In genomic region chr5:6457592-6457991, GRCh38 we compare ENCODE assay signal across 20 cellular contexts. TPM values are rescaled to one million over a fixed set of nuclear protein-coding genes. Genes with fewer than 3 reads are reported as not detected.
DNase-seq lines count a peak whose midpoint lies in the region; ATAC-seq, FAIRE-seq and TF ChIP-seq lines count a peak whose summit lies in the region.
"Had no signal": no experiment of that assay in that cellular context is flagged by ENCODE, and none has a peak within 500 bp of the region (broad histone marks: within the 10 kb centered on the region; RNA-seq: fewer than 3 reads in every experiment).

No MANE protein-coding gene starts in this region.

- peak overlapping the region; percentile 31 for H3K27ac Mint-ChIP-seq in nephron progenitor cell
- H3K27ac Mint-ChIP-seq in H9 = no peak overlapping the region
- H3K27ac Mint-ChIP-seq: B cell; CD8-positive, alpha-beta T cell; HFFc6 had no signal

- no peak overlapping the region for H3K4me3 ChIP-seq in left ventricle myocardium inferior
- H3K4me3 ChIP-seq in right atrium auricular region = no peak overlapping the region
- H3K4me3 ChIP-seq in K562 = no peak overlapping the region
- H3K4me3 ChIP-seq in gastrocnemius medialis = no peak overlapping the region
- H3K4me3 ChIP-seq: BLaER1 treated with 17β-estradiol and CSF1 and Interleukin-3, amounts not matched to agents 10 nM and 100 nM; GM12878; GM23248 had no signal

- H3K23me2 ChIP-seq in H9 (ENCODE audit: insufficient read length, low read depth, low read length, poor library complexity, severe bottlenecking) = no peaks in the 10 kb centered on the region

- no peak overlapping the region for H2BK120ac ChIP-seq in H9 (ENCODE audit: low read depth, low read length, poor library complexity, severe bottlenecking)

- TF ChIP-seq CTCF in left ventricle myocardium inferior (IDR thresholded peaks at IDR 0.05; ENCODE audit: borderline replicate concordance) = no peak
- no peak for TF ChIP-seq CTCF in right atrium auricular region (IDR thresholded peaks at IDR 0.05)
- no peak for TF ChIP-seq CTCF in K562 (IDR thresholded peaks at IDR 0.05 in 2 of 3, conservative IDR thresholded peaks at IDR 0.05 in 1 of 3; ENCODE audit: insufficient read depth in 2 of 3, low read depth in 1 of 3, low read length in 3 of 3)
- TF ChIP-seq CTCF in nephron progenitor cell (IDR thresholded peaks at IDR 0.05) = no peak
- no peak for TF ChIP-seq CTCF in gastrocnemius medialis (IDR thresholded peaks at IDR 0.05 in 4 of 5, conservative IDR thresholded peaks at IDR 0.05 in 1 of 5)
- no peak for TF ChIP-seq CTCF in H9 (conservative IDR thresholded peaks at IDR 0.05)

- peaks cover 35% of the 10 kb centered on the region for H3K27me3 ChIP-seq in left ventricle myocardium inferior (ENCODE audit: low read depth)
- H3K27me3 ChIP-seq in right atrium auricular region = no peaks in the 10 kb centered on the region
- peaks cover 16 to 61% of the 10 kb centered on the region in 2 experiments; a peak in 4 of 5 replicates for H3K27me3 ChIP-seq in K562 (ENCODE audit: control insufficient read depth in 2 of 2, insufficient read depth in 2 of 2, low read length in 2 of 2)
- no peaks in the 10 kb centered on the region for H3K27me3 ChIP-seq in gastrocnemius medialis
- peaks cover 7% of the 10 kb centered on the region; the same call in 1 of the 2 replicates for H3K27me3 ChIP-seq in H9 (ENCODE audit: insufficient read depth, low read length)

- FAIRE-seq in K562 (lab: Jason Lieb, UNC) = no peak
- FAIRE-seq: GM12878, H54 had no signal

- H3K9me1 ChIP-seq in K562 (ENCODE audit: control insufficient read depth, insufficient read depth, low read length) = no peaks in the 10 kb centered on the region

- CTCF ChIA-PET in K562 (lab: Yijun Ruan, JAX; ENCODE audit: low intra/inter-chr PET ratio) = no interaction called here

- H3K4me2 ChIP-seq in K562 (ENCODE audit: insufficient read depth, low read length) (no peak overlapping the region), H9 (ENCODE audit: insufficient read depth, insufficient read length, low read length) (no peak overlapping the region)
- H3K4me2 ChIP-seq: BLaER1 treated with 17β-estradiol and CSF1 and Interleukin-3, amounts not matched to agents 10 nM and 100 nM had no signal

- no peak for TF ChIP-seq RAD21 in K562 (CRISPR knock-in tag; conservative IDR thresholded peaks at IDR 0.05 in 1 of 2, IDR thresholded peaks at IDR 0.05 in 1 of 2)

- no TSS peak for BruUV-seq in K562 (replicated peaks; lab: Mats Ljungman, UMichigan)

- intact Hi-C loops in left ventricle myocardium inferior (cut with micrococcal nuclease) = no loop called here
- intact Hi-C loops in K562 (cut with micrococcal nuclease) = no loop called here
- intact Hi-C loops in gastrocnemius medialis (cut with DNase I; ENCODE audit: low total_unique reads) = loop anchor here (5.0 kb wide), 1 partner anchor 35 kb away; no protein-coding TSS in a partner anchor

- H2AFZ ChIP-seq in K562 (ENCODE audit: low read depth, low read length) = no peak overlapping the region
- H2AFZ ChIP-seq in H9 (ENCODE audit: low read length) = no peak overlapping the region
- H2AFZ ChIP-seq: GM23248 had no signal

- H3K27ac ChIP-seq in left ventricle myocardium inferior (replicated peaks) (peak overlapping the region; percentile 50), right atrium auricular region (no peak overlapping the region), K562 (ENCODE audit: extremely low read depth, low read depth, low read length) (no peak overlapping the region), gastrocnemius medialis (peak overlapping the region; percentile 91 to 97 (median 96)), H9 (ENCODE audit: insufficient read length, low read depth, low read length) (no peak overlapping the region)
- H3K27ac ChIP-seq: BLaER1 treated with 17β-estradiol and CSF1 and Interleukin-3, amounts not matched to agents 10 nM and 100 nM; GM23248 had no signal

- H4K5ac ChIP-seq in H9 (ENCODE audit: insufficient read length, low read depth, low read length) = no peak overlapping the region

- H3K4me1 ChIP-seq in left ventricle myocardium inferior (peaks cover 58% of the 10 kb centered on the region), right atrium auricular region (peaks cover 0 to 28% of the 10 kb centered on the region in 2 donors), K562 (replicated peaks in 1 of 2; ENCODE audit: control insufficient read depth in 2 of 2, insufficient read depth in 2 of 2, low read length in 2 of 2) (no peaks in the 10 kb centered on the region), gastrocnemius medialis (peaks cover 67 to 69% of the 10 kb centered on the region in 2 donors), H9 (ENCODE audit: insufficient read depth, low read length) (no peaks in the 10 kb centered on the region)
- H3K4me1 ChIP-seq: BLaER1 treated with 17β-estradiol and CSF1 and Interleukin-3, amounts not matched to agents 10 nM and 100 nM had no signal

- no peak overlapping the region for H3K23ac ChIP-seq in H9 (ENCODE audit: insufficient read length, low read depth, low read length)

- H3K36me3 ChIP-seq in left ventricle myocardium inferior (no peaks in the 10 kb centered on the region), right atrium auricular region (no peaks in the 10 kb centered on the region), K562 (ENCODE audit: control insufficient read depth, insufficient read depth, low read length) (no peaks in the 10 kb centered on the region), gastrocnemius medialis (no peaks in the 10 kb centered on the region)
- H3K36me3 ChIP-seq: BLaER1 treated with 17β-estradiol and CSF1 and Interleukin-3, amounts not matched to agents 10 nM and 100 nM had no signal

- H3K79me2 ChIP-seq in K562 (ENCODE audit: control insufficient read depth, insufficient read depth, low read length) = no peaks in the 10 kb centered on the region
- no peaks in the 10 kb centered on the region for H3K79me2 ChIP-seq in H9 (ENCODE audit: insufficient read depth, low read length)

- H3K9ac ChIP-seq in K562 (ENCODE audit: insufficient read depth in 1 of 2, low read depth in 2 of 2, low read length in 2 of 2) (no peak overlapping the region), H9 (ENCODE audit: extremely low read depth, insufficient read length, low read length) (no peak overlapping the region)
- H3K9ac ChIP-seq: BLaER1 treated with 17β-estradiol and CSF1 and Interleukin-3, amounts not matched to agents 10 nM and 100 nM; GM23248 had no signal

- WGBS in K562 (ENCODE audit: insufficient coverage, low coverage, missing lambda C conversion rate) = 0% methylated on average over 5 of the region's 5 CpGs
- WGBS in H9 (ENCODE audit: extremely low coverage, insufficient read length, low lambda C conversion rate) = no CpG with 5 or more reads among the region's 5 CpGs

- H3K9me3 Mint-ChIP-seq in nephron progenitor cell (no peaks in the 10 kb centered on the region), H9 (no peaks in the 10 kb centered on the region; a peak in 1 of 5 replicates)
- H3K9me3 Mint-ChIP-seq: CD8-positive, alpha-beta T cell; HFFc6 had no signal

- H2BK20ac ChIP-seq in H9 (ENCODE audit: low read depth, low read length, poor library complexity, severe bottlenecking) = no peak overlapping the region

- H3K4me3 Mint-ChIP-seq in nephron progenitor cell (no peak overlapping the region), H9 (no peak overlapping the region)
- H3K4me3 Mint-ChIP-seq: B cell; CD8-positive, alpha-beta T cell; HFFc6 had no signal

- no peak overlapping the region for H3T11ph ChIP-seq in H9 (ENCODE audit: low read length)

- no peak for TF ChIP-seq EP300 in K562 (IDR thresholded peaks at IDR 0.05; ENCODE audit: low read length)

- H2BK5ac ChIP-seq in H9 (ENCODE audit: insufficient read length, low read length) = no peak overlapping the region

- H3K9me3 ChIP-seq in left ventricle myocardium inferior (replicated peaks) (no peaks in the 10 kb centered on the region), right atrium auricular region (no peaks in the 10 kb centered on the region), K562 (replicated peaks; ENCODE audit: control insufficient read depth, insufficient read depth, low read depth, low read length) (no peaks in the 10 kb centered on the region), gastrocnemius medialis (no peaks in the 10 kb centered on the region), H9 (ENCODE audit: control insufficient read depth, low read depth, low read length) (no peaks in the 10 kb centered on the region)
- H3K9me3 ChIP-seq: BLaER1 treated with 17β-estradiol and CSF1 and Interleukin-3, amounts not matched to agents 10 nM and 100 nM had no signal

- no peak overlapping the region for H3K18ac ChIP-seq in H9 (ENCODE audit: insufficient read length, low read depth, low read length)

- DNase-seq in left ventricle myocardium inferior = no peak
- DNase-seq in right atrium auricular region (ENCODE audit: low spot score) = no peak
- no peak for DNase-seq in K562 (ENCODE audit: extremely low read depth in 1 of 4, low spot score in 3 of 4)
- DNase-seq in nephron progenitor cell = no peak
- no peak for DNase-seq in gastrocnemius medialis
- DNase-seq in H9 = no peak
- DNase-seq in activated gamma-delta T cell treated with Interleukin-2 at 50 U/mL for 16 hours = no peak
- DNase-seq: 8988T, Calu3, DMS79 treated with DMSO at 0.1 percent for 48 hours, GM23248, HFFc6 had no signal

- no peak overlapping the region for H2BK15ac ChIP-seq in H9 (ENCODE audit: low read depth, low read length)

- H3K56ac ChIP-seq in H9 (ENCODE audit: insufficient read length, low read depth, low read length) = no peak overlapping the region

- H2BK12ac ChIP-seq in H9 (ENCODE audit: insufficient read length, low read depth, low read length) = no peak overlapping the region

- H3K4ac ChIP-seq in H9 (ENCODE audit: low read depth, low read length) = no peak overlapping the region

- H3K27me3 Mint-ChIP-seq in nephron progenitor cell (ENCODE audit: low read depth, poor library complexity) (peaks cover 91% of the 10 kb centered on the region), H9 (ENCODE audit: low read depth) (peaks cover 95% of the 10 kb centered on the region)

- no peaks in the 10 kb centered on the region for H3K36me3 Mint-ChIP-seq in nephron progenitor cell (ENCODE audit: low read depth)
- no peaks in the 10 kb centered on the region for H3K36me3 Mint-ChIP-seq in H9 (ENCODE audit: insufficient read depth in 1 of 3, low read depth in 3 of 3)
- H3K36me3 Mint-ChIP-seq: CD8-positive, alpha-beta T cell had no signal

- no peak overlapping the region for H2AK5ac ChIP-seq in H9 (ENCODE audit: insufficient read length, low read length)

- ATAC-seq in K562 = no peak
- ATAC-seq in gastrocnemius medialis = no peak
- ATAC-seq in HG02970 (IDR thresholded peaks at IDR 0.05; ENCODE audit: low FRiP score, unreplicated experiment) = no peak
- ATAC-seq: CD8-positive, alpha-beta T cell; GM12878; HCT116 had no signal

- H3K4me1 Mint-ChIP-seq in nephron progenitor cell (no peaks in the 10 kb centered on the region), H9 (no peaks in the 10 kb centered on the region)
- H3K4me1 Mint-ChIP-seq: B cell had no signal

- no peak overlapping the region for H4K8ac ChIP-seq in H9 (replicated peaks; ENCODE audit: insufficient read length, low read depth, low read length)

- no peak overlapping the region for H4K91ac ChIP-seq in H9 (ENCODE audit: insufficient read length, low read depth, low read length)

- POLR2A ChIA-PET in K562 (lab: Yijun Ruan, JAX) = no interaction called here

- H3K14ac ChIP-seq in H9 (ENCODE audit: insufficient read depth, low read length) = no peak overlapping the region

- H3K79me1 ChIP-seq in H9 (ENCODE audit: insufficient read depth, low read depth, low read length, poor library complexity, severe bottlenecking) = no peaks in the 10 kb centered on the region

- in situ Hi-C loops in K562 (cut with MboI) = no loop called here
- in situ Hi-C loops in gastrocnemius medialis (cut with MboI; ENCODE audit: low sequenced_read_pairs in 4 of 4) = loop anchor here in 2 of 4 donors (10.0 kb wide), 2 partner anchors 87 to 97 kb away; no protein-coding TSS in a partner anchor

- H4K20me1 ChIP-seq in K562 (replicated peaks; ENCODE audit: control insufficient read depth, insufficient read depth, low read length) = no peaks in the 10 kb centered on the region; the same call in none of the 2 replicates
- no peaks in the 10 kb centered on the region for H4K20me1 ChIP-seq in H9 (ENCODE audit: control insufficient read depth, insufficient read depth, insufficient read length)
- H4K20me1 ChIP-seq: BLaER1 treated with 17β-estradiol and CSF1 and Interleukin-3, amounts not matched to agents 10 nM and 100 nM had no signal

- no peak for TF ChIP-seq POLR2A in K562 (conservative IDR thresholded peaks at IDR 0.05)
- TF ChIP-seq POLR2A in gastrocnemius medialis (IDR thresholded peaks at IDR 0.05) = no peak

RNA-seq across cellular contexts. Expression of gene UBE2QL1, which starts 8.9 kb away (rescaled TPM):
- total RNA-seq in left ventricle myocardium inferior (25.5 TPM), right atrium auricular region (10 to 100 TPM in 1 of 2 donors, 1 to 10 TPM in 1; 9.1 to 10.8 TPM), K562 (2014; rRNA removed) (not detected in 2 replicates), K562 (2014; rRNA removed; fragmentation: Illumina TruSeq; extraction: Trizol) (not detected in 2 replicates), K562 (2015; rRNA removed; fragmentation: Illumina TruSeq; extraction: Trizol) (not detected in 2 replicates), K562 (2021) (not detected in 2 replicates), gastrocnemius medialis (100 to 1,000 TPM in 1 of 4 donors, 10 to 100 TPM in 3; 48.8 to 150 (median 67.0) TPM), H9 (2021) (0.11 and 0.15 TPM in 2 replicates)
- not detected in 2 replicates for total RNA-seq in K562 (2011; cell fraction: chromatin; rRNA removed; ENCODE audit: low replicate concordance)
- total RNA-seq in K562 (2011; cell fraction: nucleolus; rRNA removed) = 0.13 TPM in 1 of 2 replicates, not detected in the other
- 0.15 TPM in 1 of 2 replicates, not detected in the other for total RNA-seq in K562 (2011; cell fraction: nucleoplasm; rRNA removed)
- polyA plus RNA-seq in K562 (2011; rRNA removed) (not detected in 2 replicates), K562 (2014; fragmentation: Illumina TruSeq; extraction: Trizol) (not detected in 2 replicates), K562 (2014; fragmentation: Nextera tagmentation; extraction: Ambion mirVana) (not detected), K562 (2014; rRNA removed) (not detected in 2 replicates)
- polyA plus RNA-seq in K562 (2011; cell fraction: cytosol; rRNA removed) = not detected in 2 replicates
- 0.03 TPM in 1 of 2 replicates, not detected in the other for polyA plus RNA-seq in K562 (2011; cell fraction: nucleus; rRNA removed)
- polyA plus RNA-seq in K562 (2012) = 0.01 TPM in 1 of 2 replicates, not detected in the other
- not detected in 2 replicates for polyA minus RNA-seq in K562 (2011; rRNA and poly(A)+ RNA removed)
- not detected in 2 replicates for polyA minus RNA-seq in K562 (2011; cell fraction: cytosol; rRNA and poly(A)+ RNA removed)
- not detected in 2 replicates for polyA minus RNA-seq in K562 (2011; cell fraction: nucleus; rRNA and poly(A)+ RNA removed)
- total RNA-seq: Calu3, GM23248, HFFc6 had no signal
- polyA plus RNA-seq: AG04450, GM23248 had no signal

Comparison
In these comparisons a context has a peak if more than half of its experiments do, and no peak if none do; other contexts are left out.
1. H3K27ac ChIP-seq: peak in left ventricle myocardium inferior (single experiment) and gastrocnemius medialis (4 of 4); none in right atrium auricular region (0 of 2), K562 (single experiment) and H9 (single experiment).